ENCODE assay signal across 8 cellular contexts in the genomic region with DNA sequence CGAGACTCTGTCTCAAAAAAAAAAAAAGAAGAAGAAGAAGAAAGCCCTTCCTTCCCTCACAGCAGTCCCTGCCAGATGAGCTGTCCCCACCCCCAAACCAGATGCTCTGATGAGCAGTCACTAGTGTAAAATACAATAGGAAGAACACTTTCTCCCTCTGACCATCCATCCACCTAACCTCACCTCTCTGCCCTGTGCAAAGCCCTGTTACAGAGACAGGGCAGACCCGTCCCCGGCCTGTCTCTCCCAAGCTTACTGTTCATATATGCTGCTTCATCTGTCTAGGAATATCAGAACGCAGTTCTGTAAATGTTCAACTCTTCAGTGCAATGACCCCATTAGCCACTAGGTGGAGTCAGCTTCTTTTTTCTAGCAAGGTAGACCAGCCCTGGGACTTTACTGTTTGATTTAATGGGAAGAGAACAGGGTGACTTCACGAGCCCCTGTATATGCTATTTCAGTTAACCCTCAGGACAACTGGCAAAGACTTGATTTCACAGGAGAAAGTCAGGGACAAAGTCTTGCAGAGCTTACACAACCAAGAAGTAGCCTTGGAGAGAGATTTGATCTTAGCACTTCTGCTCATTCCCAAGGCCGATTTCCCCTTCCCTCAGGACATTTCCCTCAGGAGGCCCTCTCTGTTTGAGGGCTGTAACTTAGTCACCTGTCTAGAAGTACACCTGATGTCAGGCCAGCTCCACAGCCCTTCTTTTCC. TPM values are rescaled to one million over a fixed set of nuclear protein-coding genes. Genes with fewer than 3 reads are reported as not detected.
DNase-seq lines count a peak whose midpoint lies in the region; ATAC-seq and TF ChIP-seq lines count a peak whose summit lies in the region.

No MANE protein-coding gene starts in this region.

- H3K27me3 Mint-ChIP-seq in activated naive CD4-positive, alpha-beta T cell treated with anti-CD3 and anti-CD28 coated beads, Interleukin-2, amount 10 ng/mL, durations not matched to agents 7 days and 5 days, result no peaks in the 10 kb centered on the region

- H3K4me3 Mint-ChIP-seq in activated naive CD4-positive, alpha-beta T cell treated with anti-CD3 and anti-CD28 coated beads, Interleukin-2, amount 10 ng/mL, durations not matched to agents 7 days and 5 days, result no peak overlapping the region

- 15% methylated on average over 6 of the region's 6 CpGs for WGBS in prostate gland

- no peak for TF ChIP-seq POLR2A in prostate gland (IDR thresholded peaks at IDR 0.05)

- no peak overlapping the region for H3K4me3 ChIP-seq in prostate gland

- H3K27ac ChIP-seq in prostate gland, result no peak overlapping the region

- DNase-seq in Caki2 (ENCODE audit: low read depth) (peak; percentile 83), MV-4-11 (lab: John Stamatoyannopoulos, UW) (peak; percentile 72), SK-N-DZ (ENCODE audit: low spot score) (peak; percentile 85), head of caudate nucleus (peak in 36 of 42 donors; percentile 15 to 93 (median 74)), prostate gland (ENCODE audit: low spot score) (peak; percentile 81), posterior vena cava (ENCODE audit: low spot score) (no peak)
- peak; percentile 78 for DNase-seq in activated naive CD4-positive, alpha-beta T cell treated with anti-CD3 and anti-CD28 coated beads, Interleukin-2, amount 10 ng/mL, durations not matched to agents 7 days and 5 days

- in situ Hi-C loops in Caki2 (cut with HindIII; ENCODE audit: low pct_unique_long_range_greater_than_20kb, low sequenced_read_pairs), result no loop called here

- H3K36me3 ChIP-seq in prostate gland, result no peaks in the 10 kb centered on the region

- peak; percentile 59 to 83 (median 80) for TF ChIP-seq CTCF in prostate gland (IDR thresholded peaks at IDR 0.05)

- ATAC-seq in GM21529 (IDR thresholded peaks at IDR 0.05; ENCODE audit: unreplicated experiment), result peak; percentile 79

- H3K27me3 ChIP-seq in prostate gland (replicated peaks; ENCODE audit: insufficient read depth), result no peaks in the 10 kb centered on the region

- no peaks in the 10 kb centered on the region for H3K9me3 Mint-ChIP-seq in activated naive CD4-positive, alpha-beta T cell treated with anti-CD3 and anti-CD28 coated beads, Interleukin-2, amount 10 ng/mL, durations not matched to agents 7 days and 5 days

- peaks cover 6% of the 10 kb centered on the region for H3K36me3 Mint-ChIP-seq in activated naive CD4-positive, alpha-beta T cell treated with anti-CD3 and anti-CD28 coated beads, Interleukin-2, amount 10 ng/mL, durations not matched to agents 7 days and 5 days

- intact Hi-C loops in head of caudate nucleus (cut with DNase I), result no loop called here
- intact Hi-C loops in prostate gland (cut with DNase I), result loop anchor here (2.0 kb wide), 1 partner anchor 41 kb away; no protein-coding TSS in a partner anchor
- intact Hi-C loops in posterior vena cava (cut with DNase I), result no loop called here

- CTCF ChIA-PET in activated naive CD4-positive, alpha-beta T cell treated with anti-CD3 and anti-CD28 coated beads, Interleukin-2, amount 10 ng/mL, durations not matched to agents 7 days and 5 days (lab: Charles Lee), result interaction anchor here (0.8 to 5.9 kb wide), 16 partner anchors 9 to 498 kb away, joined by 3 to 64 read pairs (median 4); a partner anchor contains a TSS

- no peak overlapping the region for H3K27ac Mint-ChIP-seq in activated naive CD4-positive, alpha-beta T cell treated with anti-CD3 and anti-CD28 coated beads, Interleukin-2, amount 10 ng/mL, durations not matched to agents 7 days and 5 days

- peaks cover 3% of the 10 kb centered on the region for H3K4me1 Mint-ChIP-seq in activated naive CD4-positive, alpha-beta T cell treated with anti-CD3 and anti-CD28 coated beads, Interleukin-2, amount 10 ng/mL, durations not matched to agents 7 days and 5 days

- H3K9me3 ChIP-seq in prostate gland, result no peaks in the 10 kb centered on the region

- H3K4me1 ChIP-seq in prostate gland (replicated peaks), result no peaks in the 10 kb centered on the region

RNA-seq across cellular contexts. Expression of a gene that starts 14.9 kb away (rescaled TPM):
- total RNA-seq in Caki2 (2014; rRNA removed; shearing (Covaris generic); ENCODE audit: low replicate concordance), result 110 and 132 TPM in 2 replicates
- polyA plus RNA-seq in SK-N-DZ (2014; cell fraction: cytosol; rRNA removed), result 1.4 and 2.1 TPM in 2 replicates
- 1.8 and 2.0 TPM in 2 replicates for polyA plus RNA-seq in SK-N-DZ (2014; cell fraction: nucleus; rRNA removed)
- total RNA-seq in prostate gland, result 1 to 10 TPM; 2.2 to 7.1 TPM
- 1 to 10 TPM; 1.0 to 1.5 TPM for total RNA-seq in posterior vena cava

RNA-seq across cellular contexts. Expression of a gene that starts 49.3 kb away (rescaled TPM):
- 23.8 and 26.0 TPM in 2 replicates for total RNA-seq in Caki2 (2014; rRNA removed; shearing (Covaris generic); ENCODE audit: low replicate concordance)
- polyA plus RNA-seq in SK-N-DZ (2014; cell fraction: cytosol; rRNA removed), result 24.5 and 27.6 TPM in 2 replicates
- 17.0 and 17.5 TPM in 2 replicates for polyA plus RNA-seq in SK-N-DZ (2014; cell fraction: nucleus; rRNA removed)
- 10 to 100 TPM; 23.6 to 34.4 TPM for total RNA-seq in prostate gland
- total RNA-seq in posterior vena cava, result 10 to 100 TPM; 11.6 to 12.5 TPM

Comparison
In these comparisons a context has a peak if more than half of its experiments do, and no peak if none do; other contexts are left out.
1. RNA of a gene that starts 14.9 kb away (total RNA-seq): 110 to 132 TPM in Caki2; 2.2 to 7.1 TPM in prostate gland and 1.0 to 1.5 TPM in posterior vena cava; every median in the first group is over 10 times any median in the second.